8 cellular contexts compared by ENCODE assay signal in the genomic region with DNA sequence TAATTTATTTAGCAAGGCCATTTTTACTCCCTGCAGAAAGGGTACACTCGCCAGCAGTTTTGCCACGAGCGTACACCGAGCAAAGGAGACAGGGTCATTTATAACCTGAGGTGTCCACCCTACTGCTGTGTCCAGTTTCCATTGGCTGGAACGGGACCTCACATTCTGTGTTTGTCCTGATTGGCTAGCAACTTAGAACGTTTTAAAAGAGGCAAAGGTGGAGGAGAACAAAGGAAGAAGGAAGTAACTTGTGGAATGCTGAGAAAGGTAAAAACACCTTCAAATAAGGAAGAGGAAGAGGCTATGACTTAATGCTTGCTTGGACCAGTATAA. TPM values are rescaled to one million over a fixed set of nuclear protein-coding genes. Genes with fewer than 3 reads are reported as not detected.
A peak's percentile ranks its signal among the peaks of the same experiment; 100 is the strongest.
DNase-seq lines count a peak whose midpoint lies in the region; ATAC-seq, FAIRE-seq and TF ChIP-seq lines count a peak whose summit lies in the region.
"Not testable (repeated sequence)": the region's sequence is repeated elsewhere in the genome, so short reads cannot be mapped to it uniquely, and the experiment has no call there.

No MANE protein-coding gene starts in this region.

- H3K9me2 ChIP-seq in DOHH2 (replicated peaks; ENCODE audit: control insufficient read depth, low read length), result not testable (repeated sequence)

- DNase-seq in Panc1 (ENCODE audit: low read depth, low spot score); kidney: not testable (repeated sequence)
- DNase-seq in activated T-cell treated with anti-CD3 and anti-CD28 coated beads for 24 hours (ENCODE audit: low read depth) (peak; percentile 15), dorsolateral prefrontal cortex (peak in 1 of 10 donors; percentile 27), prostate gland (ENCODE audit: low spot score) (peak; percentile 76), transverse colon (peak; percentile 77)

- ATAC-seq in HG03045 (IDR thresholded peaks at IDR 0.05; ENCODE audit: unreplicated experiment) (peak; percentile 11), Panc1 (peak; percentile 61)

- peak overlapping the region; percentile 80 to 95 for H3K9ac ChIP-seq in kidney (ENCODE audit: low read length in 2 of 2)

- in situ Hi-C loops in Panc1 (cut with HindIII; ENCODE audit: low pct_unique_long_range_greater_than_20kb, low sequenced_read_pairs), result not testable (repeated sequence)
- in situ Hi-C loops in transverse colon (cut with MboI; ENCODE audit: low pct_ligation_motif_present in 1 of 4, low pct_unique_long_range_greater_than_20kb in 1 of 4, low sequenced_read_pairs in 3 of 4), result loop anchor here in 1 of 4 donors (25.0 kb wide), 1 partner anchor 350 kb away; the partner anchor contains the start of genes AP1M1 and FAM32A

- H4K20me1 ChIP-seq in DOHH2 (ENCODE audit: control insufficient read depth, insufficient read depth, low read depth, low read length), result not testable (repeated sequence)

- not testable (repeated sequence) for H3K36me3 ChIP-seq in DOHH2 (ENCODE audit: control insufficient read depth, low read length); Panc1 (ENCODE audit: control insufficient read depth, insufficient read depth, low read length); kidney (ENCODE audit: control insufficient read depth in 1 of 2, insufficient read depth in 2 of 2, low read length in 2 of 2); prostate gland; transverse colon

- H3K4me3 ChIP-seq in DOHH2 (ENCODE audit: low read length) (peak overlapping the region; percentile 88), Panc1 (ENCODE audit: low read depth in 2 of 2, low read length in 2 of 2) (peak overlapping the region; percentile 58 to 67), dorsolateral prefrontal cortex (peak overlapping the region; percentile 55 to 98 (median 89)), kidney (ENCODE audit: low read length in 2 of 2) (peak overlapping the region; percentile 62 to 86), prostate gland (peak overlapping the region; percentile 57 to 72), transverse colon (peak overlapping the region; percentile 73 to 89 (median 82))

- TF ChIP-seq EP300 in transverse colon (IDR thresholded peaks at IDR 0.05; ENCODE audit: low read depth), result not testable (repeated sequence)

- CTCF ChIA-PET in Panc1 (lab: Charles Lee), result not testable (repeated sequence)

- H3K27ac ChIP-seq in DOHH2 (ENCODE audit: low read depth, low read length) (peak overlapping the region; percentile 86), Panc1 (ENCODE audit: low read length) (peak overlapping the region; percentile 92), dorsolateral prefrontal cortex (peak overlapping the region in 54 of 59 donors; percentile 36 to 99 (median 95)), kidney (ENCODE audit: low read depth in 2 of 2, low read length in 2 of 2) (peak overlapping the region in 1 of 2 donors; percentile 98), prostate gland (peak overlapping the region; percentile 100), transverse colon (peak overlapping the region; percentile 97 to 99 (median 98))

- H3K4me2 ChIP-seq in DOHH2 (ENCODE audit: low read length), result peak overlapping the region; percentile 94

- not testable (repeated sequence) for H3K27me3 ChIP-seq in DOHH2 (ENCODE audit: control insufficient read depth, low read length); Panc1 (ENCODE audit: control insufficient read depth, insufficient read depth, low read length); dorsolateral prefrontal cortex; prostate gland (replicated peaks; ENCODE audit: insufficient read depth); transverse colon

- TF ChIP-seq POLR2A in prostate gland (IDR thresholded peaks at IDR 0.05); transverse colon (IDR thresholded peaks at IDR 0.05): not testable (repeated sequence)

- not testable (repeated sequence) for BruUV-seq in Panc1 (replicated peaks; lab: Mats Ljungman, UMichigan)

- intact Hi-C loops in Panc1 (cut with micrococcal nuclease; ENCODE audit: unreplicated experiment); kidney (cut with DNase I); prostate gland (cut with DNase I); transverse colon (cut with DNase I; ENCODE audit: low total_unique reads): not testable (repeated sequence)
- intact Hi-C loops in dorsolateral prefrontal cortex (cut with DNase I), result loop anchor here in 1 of 2 donors (5.0 to 10.0 kb wide), 2 partner anchors 60 to 347 kb away; partner anchors contain the start of gene FAM32A

- not testable (repeated sequence) for H3F3A ChIP-seq in DOHH2 (ENCODE audit: control insufficient read depth, insufficient read depth)

- not testable (repeated sequence) for FAIRE-seq in kidney (lab: Jason Lieb, UNC)

- not testable (repeated sequence) for TF ChIP-seq CTCF in DOHH2 (IDR thresholded peaks at IDR 0.05; ENCODE audit: low read depth, low read length, poor library complexity, severe bottlenecking); Panc1 (IDR thresholded peaks at IDR 0.05); kidney (IDR thresholded peaks at IDR 0.05; ENCODE audit: borderline replicate concordance, extremely low read depth, insufficient read depth); prostate gland (IDR thresholded peaks at IDR 0.05); transverse colon (IDR thresholded peaks at IDR 0.05)
- TF ChIP-seq CTCF in dorsolateral prefrontal cortex (IDR thresholded peaks at IDR 0.05 in 54 of 56, conservative IDR thresholded peaks at IDR 0.05 in 2 of 56; ENCODE audit: low read depth in 1 of 56, partially characterized antibody in 56 of 56), result peak in 2 of 56 donors; percentile 5 to 8

- H3K4me1 ChIP-seq in DOHH2 (ENCODE audit: control insufficient read depth, low read length) (peaks cover 15% of the 10 kb centered on the region), transverse colon (peaks cover 4 to 14% (median 10%) of the 10 kb centered on the region in 4 donors)
- H3K4me1 ChIP-seq in Panc1 (ENCODE audit: control insufficient read depth, insufficient read depth, low read length); kidney (ENCODE audit: control insufficient read depth in 1 of 2, insufficient read depth in 1 of 2, low read depth in 1 of 2, low read length in 2 of 2); prostate gland (replicated peaks): not testable (repeated sequence)

- not testable (repeated sequence) for H3K9me3 ChIP-seq in DOHH2 (ENCODE audit: control insufficient read depth, insufficient read depth, low read length); Panc1 (ENCODE audit: control insufficient read depth, insufficient read depth, low read depth, low read length); kidney (ENCODE audit: control insufficient read depth in 1 of 2, low read length in 2 of 2); prostate gland; transverse colon

- WGBS in prostate gland, result 0% methylated on average over 6 of the region's 6 CpGs
- WGBS in transverse colon (ENCODE audit: low coverage in 1 of 2), 2 donors, result 0 to 3% methylated on average over 6 of the region's 6 CpGs

- not testable (repeated sequence) for H3K79me2 ChIP-seq in DOHH2 (ENCODE audit: control insufficient read depth, low read length)

- POLR2A ChIA-PET in Panc1 (lab: Charles Lee), result not testable (repeated sequence)

RNA-seq across cellular contexts. Expression of gene OR10H1, which starts 21.9 kb away (rescaled TPM):
- total RNA-seq in Panc1 (2021; ENCODE audit: unreplicated experiment) (not detected), dorsolateral prefrontal cortex (under 1 TPM in 65 of 120 experiments, not detected in 55; 0.09 to 0.42 (median 0.18) TPM), kidney (0.09 TPM), prostate gland (under 1 TPM; 0.64 to 0.97 TPM), transverse colon (not detected)
- polyA plus RNA-seq in Panc1 (2012; ENCODE audit: insufficient read length), result 0.05 TPM
- polyA plus RNA-seq in kidney (ENCODE audit: insufficient read depth, low read depth, low replicate concordance), result not detected

RNA-seq across cellular contexts. Expression of gene OR10H5, which starts 49.9 kb away (rescaled TPM):
- total RNA-seq in Panc1 (2021; ENCODE audit: unreplicated experiment), result not detected
- polyA plus RNA-seq in Panc1 (2012; ENCODE audit: insufficient read length), result not detected
- total RNA-seq in dorsolateral prefrontal cortex, result under 1 TPM in 48 of 120 experiments, not detected in 72; 0.06 to 0.79 (median 0.16) TPM
- not detected for total RNA-seq in kidney
- polyA plus RNA-seq in kidney (ENCODE audit: insufficient read depth, low read depth, low replicate concordance), result not detected
- not detected for total RNA-seq in prostate gland
- total RNA-seq in transverse colon, result not detected
